ENCODE assay signal across 17 cellular contexts in the genomic region with DNA sequence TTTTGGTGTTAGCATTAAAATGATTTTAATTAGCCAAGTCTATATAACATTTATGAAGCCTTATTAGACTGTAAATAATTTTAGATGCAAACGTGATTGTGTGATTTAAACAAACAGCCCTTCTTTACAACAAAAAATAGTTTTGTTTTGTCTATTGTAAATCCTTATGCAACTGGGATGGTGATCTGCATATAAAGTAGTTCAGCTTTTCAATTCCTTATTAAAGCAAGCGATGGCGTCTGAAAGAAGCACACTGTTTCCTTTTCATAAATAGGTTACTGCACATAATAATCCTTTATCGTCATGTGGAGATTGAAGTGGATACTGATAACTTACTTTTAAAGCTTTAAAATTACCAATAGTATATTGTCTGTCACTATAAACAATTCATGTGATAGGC. TPM values are rescaled to one million over a fixed set of nuclear protein-coding genes. Genes with fewer than 3 reads are reported as not detected.
"Had no signal": no experiment of that assay in that cellular context is flagged by ENCODE, and none has a peak within 500 bp of the region (broad histone marks: within the 10 kb centered on the region; RNA-seq: fewer than 3 reads in every experiment).

No MANE protein-coding gene starts in this region.

- H3K36me3 Mint-ChIP-seq: activated naive CD8-positive, alpha-beta T cell treated with anti-CD3 and anti-CD28 coated beads, Interleukin-2, amount 10 ng/mL, durations not matched to agents 7 days and 5 days had no signal

- H3K27ac ChIP-seq: adrenal gland had no signal

- H3K27ac Mint-ChIP-seq: activated CD8-positive, alpha-beta T cell treated with anti-CD3 and anti-CD28 coated beads for 36 hours; activated naive CD8-positive, alpha-beta T cell treated with anti-CD3 and anti-CD28 coated beads, Interleukin-2, amount 10 ng/mL, durations not matched to agents 7 days and 5 days; T-helper 1 cell treated with Interleukin-12 subunit alpha and Interleukin-12 subunit beta and Interleukin-4 antibody, amounts not matched to agents 30 μg/mL and 1 μg/mL, for 36 hours had no signal

- H3K4me1 Mint-ChIP-seq: activated naive CD8-positive, alpha-beta T cell treated with anti-CD3 and anti-CD28 coated beads, Interleukin-2, amount 10 ng/mL, durations not matched to agents 7 days and 5 days had no signal

- H3K4me3 Mint-ChIP-seq: activated CD8-positive, alpha-beta T cell treated with anti-CD3 and anti-CD28 coated beads for 36 hours; activated naive CD8-positive, alpha-beta T cell treated with anti-CD3 and anti-CD28 coated beads, Interleukin-2, amount 10 ng/mL, durations not matched to agents 7 days and 5 days; T-helper 1 cell treated with Interleukin-12 subunit alpha and Interleukin-12 subunit beta and Interleukin-4 antibody, amounts not matched to agents 30 μg/mL and 1 μg/mL, for 36 hours had no signal

- DNase-seq: activated CD4-positive, alpha-beta T cell treated with anti-CD3 and anti-CD28 coated beads for 4 hours; activated CD8-positive, alpha-beta memory T cell treated with anti-CD3 and anti-CD28 coated beads, Interleukin-2, amount 50 U/mL, for 4 hours; activated naive CD4-positive, alpha-beta T cell treated with anti-CD3 and anti-CD28 coated beads, Interleukin-2, amount 50 U/mL, for 16 hours; activated naive CD8-positive, alpha-beta T cell treated with anti-CD3 and anti-CD28 coated beads, Interleukin-2, amount 10 ng/mL, durations not matched to agents 7 days and 5 days; aorta; NCI-H1105; NCI-H1436; NCI-H187; NCI-H2081; NCI-H446; SHP77 treated with DMSO at 0.1 percent for 48 hours had no signal

- H3K9me3 Mint-ChIP-seq: activated CD8-positive, alpha-beta T cell treated with anti-CD3 and anti-CD28 coated beads for 36 hours; activated naive CD8-positive, alpha-beta T cell treated with anti-CD3 and anti-CD28 coated beads, Interleukin-2, amount 10 ng/mL, durations not matched to agents 7 days and 5 days; T-helper 1 cell treated with Interleukin-12 subunit alpha and Interleukin-12 subunit beta and Interleukin-4 antibody, amounts not matched to agents 30 μg/mL and 1 μg/mL, for 36 hours had no signal

- ATAC-seq: activated CD4-positive, CD25-positive, alpha-beta regulatory T cell treated with anti-CD3 and anti-CD28 coated beads, Interleukin-2, amount 50 U/mL, for 24 hours; activated CD8-positive, alpha-beta T cell treated with anti-CD3 and anti-CD28 coated beads for 36 hours; K562; PC-3 had no signal

RNA-seq across cellular contexts. Expression of gene SLITRK2, which starts 8.8 kb away (rescaled TPM):
- polyA plus RNA-seq: K562 had no signal
